Comparison of ENCODE assay signal across 24 cellular contexts in the genomic region with DNA sequence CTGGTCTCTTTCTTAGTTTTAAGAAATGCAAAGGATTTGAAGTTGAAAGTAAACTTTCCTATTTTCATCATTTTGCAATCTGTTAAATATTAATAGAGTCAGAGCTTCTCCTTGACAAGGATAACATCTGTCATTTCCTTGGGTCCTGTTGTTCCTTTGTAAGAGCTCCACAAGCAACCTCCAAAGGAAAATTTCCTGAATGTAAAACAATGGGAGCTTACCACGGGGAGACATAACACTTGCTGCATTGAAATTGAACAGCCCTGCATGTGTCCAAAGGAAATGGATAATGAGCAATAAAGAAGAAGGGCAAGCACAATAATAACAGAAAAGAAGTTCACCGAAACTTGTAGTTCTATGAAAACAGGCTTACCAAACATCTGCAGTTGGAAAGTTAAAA. TPM values are rescaled to one million over a fixed set of nuclear protein-coding genes. Genes with fewer than 3 reads are reported as not detected.
A peak's percentile ranks its signal among the peaks of the same experiment; 100 is the strongest.
DNase-seq lines count a peak whose midpoint lies in the region; ATAC-seq and TF ChIP-seq lines count a peak whose summit lies in the region.
"Had no signal": no experiment of that assay in that cellular context is flagged by ENCODE, and none has a peak within 500 bp of the region (broad histone marks: within the 10 kb centered on the region; RNA-seq: fewer than 3 reads in every experiment).

No MANE protein-coding gene starts in this region.

- H3K36me3 ChIP-seq in H7 (replicated peaks; ENCODE audit: control insufficient read depth, insufficient read depth, low read length) (no peaks in the 10 kb centered on the region), SK-N-MC (ENCODE audit: insufficient read depth, low read length) (no peaks in the 10 kb centered on the region), transverse colon (no peaks in the 10 kb centered on the region)
- H3K36me3 ChIP-seq: BLaER1 treated with 17β-estradiol and CSF1 and Interleukin-3, amounts not matched to agents 10 nM and 100 nM had no signal

- peaks cover 0 to 4% (median 0%) of the 10 kb centered on the region in 4 donors for H3K4me1 ChIP-seq in transverse colon

- no peak for TF ChIP-seq CTCF in transverse colon (IDR thresholded peaks at IDR 0.05)

- DNase-seq in H7 (peak; percentile 13), SK-N-MC (ENCODE audit: low read depth, low spot score) (no peak), lung microvascular endothelial cell (ENCODE audit: low read depth in 2 of 2) (peak; percentile 23 to 50), transverse colon (no peak), DMS 273 treated with DMSO at 0.1 percent for 48 hours (lab: John Stamatoyannopoulos, UW) (no peak)
- DNase-seq: Calu3; CD4-positive, alpha-beta memory T cell; DMS79; H9; IMR-90; MV-4-11; NCI-H1105 treated with DMSO at 0.1 percent for 48 hours; NCI-H187; NCI-H2227 treated with DMSO at 0.1 percent for 48 hours; NCI-H510A; NCI-H774; NK-92 treated with Interleukin-12 subunit alpha and Interleukin-12 subunit beta, amount 100 ng/mL, for 24 hours; SHP77 treated with DMSO at 0.1 percent for 48 hours had no signal

- H3K27me3 ChIP-seq in H7 (ENCODE audit: control insufficient read depth, insufficient read depth, low read length) (no peaks in the 10 kb centered on the region), transverse colon (no peaks in the 10 kb centered on the region)
- H3K27me3 ChIP-seq: BLaER1 treated with 17β-estradiol and CSF1 and Interleukin-3, amounts not matched to agents 10 nM and 100 nM had no signal

- in situ Hi-C loops in transverse colon (cut with MboI; ENCODE audit: low pct_ligation_motif_present in 1 of 4, low pct_unique_long_range_greater_than_20kb in 1 of 4, low sequenced_read_pairs in 3 of 4) = no loop called here

- ATAC-seq in GM19397 (IDR thresholded peaks at IDR 0.05; ENCODE audit: unreplicated experiment) (no peak), HG02852 (IDR thresholded peaks at IDR 0.05; ENCODE audit: unreplicated experiment) (no peak)
- ATAC-seq: SK-N-SH treated with all-trans-retinoic acid at 6 μM for 48 hours had no signal

- 42 to 55% methylated on average over 2 of the region's 2 CpGs for WGBS in transverse colon (ENCODE audit: low coverage in 1 of 2), 2 donors

- H3K4me3 ChIP-seq in H7 (ENCODE audit: insufficient read depth, low read depth, low read length) (no peak overlapping the region), SK-N-MC (no peak overlapping the region), transverse colon (no peak overlapping the region)
- H3K4me3 ChIP-seq: BLaER1 treated with 17β-estradiol and CSF1 and Interleukin-3, amounts not matched to agents 10 nM and 100 nM had no signal

- no peak for TF ChIP-seq POLR2A in transverse colon (IDR thresholded peaks at IDR 0.05)

- no peak for TF ChIP-seq EP300 in transverse colon (IDR thresholded peaks at IDR 0.05; ENCODE audit: low read depth)

- H3K27ac ChIP-seq in SK-N-MC (0 out of 2 replicates have a peak overlapping the region, but pooled peaks have one; percentile 8), transverse colon (no peak overlapping the region)
- H3K27ac ChIP-seq: KMS-11, RWPE1 had no signal

- H3K9ac ChIP-seq in SK-N-MC (ENCODE audit: insufficient read length) = no peak overlapping the region
- H3K9ac ChIP-seq: BLaER1 treated with 17β-estradiol and CSF1 and Interleukin-3, amounts not matched to agents 10 nM and 100 nM; KMS-11 had no signal

- H3K9me3 ChIP-seq in SK-N-MC (ENCODE audit: low read depth, low read length) (no peaks in the 10 kb centered on the region), transverse colon (no peaks in the 10 kb centered on the region)

- intact Hi-C loops in transverse colon (cut with DNase I; ENCODE audit: low total_unique reads) = no loop called here

RNA-seq across cellular contexts. Expression of a gene that starts 42.0 kb away (rescaled TPM):
- 2.5 and 3.4 TPM in 2 replicates for total RNA-seq in H7 (2014; rRNA removed; shearing (Covaris generic))
- total RNA-seq in lung microvascular endothelial cell (under 0.01 TPM in 1 of 2 replicates, not detected in the other), transverse colon (1 to 10 TPM in 3 of 4 donors, under 1 TPM in 1; 0.37 to 9.6 (median 4.5) TPM)
- total RNA-seq: CD4-positive, alpha-beta memory T cell had no signal

Comparison
In these comparisons a context has a peak if more than half of its experiments do, and no peak if none do; other contexts are left out.
1. DNase-seq: peak in H7 (single experiment) and lung microvascular endothelial cell (2 of 2); none in SK-N-MC (single experiment), transverse colon (single experiment) and DMS 273 treated with DMSO at 0.1 percent for 48 hours (single experiment).